In the genomic region with DNA sequence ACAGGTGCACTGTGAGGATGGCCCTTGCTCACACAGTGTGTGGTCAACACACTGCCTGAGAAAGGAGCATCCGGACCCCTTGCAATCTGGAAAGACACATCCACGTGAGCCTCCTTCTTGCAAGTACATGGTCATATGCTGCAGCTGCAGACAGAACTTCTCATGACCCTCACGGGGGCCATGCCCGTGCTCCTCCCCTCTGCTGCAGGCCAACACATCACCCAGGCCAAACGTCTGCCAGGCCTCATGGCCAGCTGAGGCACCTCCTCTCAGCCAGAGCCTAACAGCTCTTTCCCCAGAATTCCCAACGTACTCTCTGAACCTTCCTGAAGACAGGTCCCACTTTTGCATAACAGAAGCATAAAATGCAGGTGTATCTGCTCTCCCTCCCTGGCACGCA, we compare ENCODE assay signal across 20 cellular contexts.
"Had no signal": no experiment of that assay in that cellular context is flagged by ENCODE, and none has a peak within 500 bp of the region (broad histone marks: within the 10 kb centered on the region; RNA-seq: fewer than 3 reads in every experiment).

No MANE protein-coding gene starts in this region.

- H3K27ac ChIP-seq: ascending aorta, sigmoid colon, stomach, thoracic aorta, upper lobe of right lung, WERI-Rb-1 had no signal

- H3K27me3 ChIP-seq: ascending aorta, sigmoid colon, stomach, upper lobe of right lung had no signal

- H3K4me3 Mint-ChIP-seq: activated CD4-positive, alpha-beta memory T cell treated with anti-CD3 and anti-CD28 coated beads for 36 hours; activated CD4-positive, alpha-beta T cell treated with anti-CD3 and anti-CD28 coated beads for 36 hours; activated CD8-positive, alpha-beta memory T cell treated with anti-CD3 and anti-CD28 coated beads, Interleukin-2, amount 10 ng/mL, durations not matched to agents 7 days and 5 days; activated naive CD4-positive, alpha-beta T cell treated with anti-CD3 and anti-CD28 coated beads for 36 hours; activated naive CD8-positive, alpha-beta T cell treated with anti-CD3 and anti-CD28 coated beads, Interleukin-2, amount 50 U/mL, for 24 hours; natural killer cell had no signal

- H3K9me3 ChIP-seq: ascending aorta, mucosa of descending colon, sigmoid colon, stomach, thoracic aorta, upper lobe of right lung had no signal

- H3K36me3 ChIP-seq: thoracic aorta, upper lobe of right lung, WERI-Rb-1 had no signal

- DNase-seq: activated CD4-positive, alpha-beta memory T cell treated with anti-CD3 and anti-CD28 coated beads for 36 hours; activated CD4-positive, alpha-beta T cell treated with anti-CD3 and anti-CD28 coated beads for 36 hours; activated CD8-positive, alpha-beta memory T cell treated with anti-CD3 and anti-CD28 coated beads, Interleukin-2, amount 10 ng/mL, durations not matched to agents 7 days and 5 days; activated naive CD4-positive, alpha-beta T cell treated with anti-CD3 and anti-CD28 coated beads for 36 hours; activated naive CD8-positive, alpha-beta T cell treated with anti-CD3 and anti-CD28 coated beads, Interleukin-2, amount 50 U/mL, for 24 hours; activated T-cell treated with anti-CD3 and anti-CD28 coated beads, Interleukin-2, amount 50 U/mL, for 1 hour; islet precursor cell; mucosa of descending colon; natural killer cell; sigmoid colon; stimulated activated CD4-positive, alpha-beta T cell treated with anti-CD3 and anti-CD28 coated beads, Interleukin-12 subunit alpha, Interleukin-12 subunit beta, amount 100 ng/mL, for 4 hours; stimulated activated CD4-positive, alpha-beta T cell treated with anti-CD3 and anti-CD28 coated beads, Interleukin-2, amount 100 ng/mL, for 24 hours; stomach; T-helper 1 cell; WERI-Rb-1 had no signal

- H3K27ac Mint-ChIP-seq: activated CD4-positive, alpha-beta memory T cell treated with anti-CD3 and anti-CD28 coated beads for 36 hours; activated CD4-positive, alpha-beta T cell treated with anti-CD3 and anti-CD28 coated beads for 36 hours; activated CD8-positive, alpha-beta memory T cell treated with anti-CD3 and anti-CD28 coated beads, Interleukin-2, amount 10 ng/mL, durations not matched to agents 7 days and 5 days; activated naive CD4-positive, alpha-beta T cell treated with anti-CD3 and anti-CD28 coated beads for 36 hours; activated naive CD8-positive, alpha-beta T cell treated with anti-CD3 and anti-CD28 coated beads, Interleukin-2, amount 50 U/mL, for 24 hours; activated T-helper 2 cell treated with anti-CD3 and anti-CD28 coated beads, Interferon-gamma antibody, Interleukin-2, Interleukin-4, amounts not matched to agents 10 μg/mL and 5 μg/mL and 100 μg/mL, durations not matched to agents 14 hours and 24 hours and 36 hours; natural killer cell had no signal

- H3K27me3 Mint-ChIP-seq: activated CD4-positive, alpha-beta memory T cell treated with anti-CD3 and anti-CD28 coated beads for 36 hours; activated CD4-positive, alpha-beta T cell treated with anti-CD3 and anti-CD28 coated beads for 36 hours; activated CD8-positive, alpha-beta memory T cell treated with anti-CD3 and anti-CD28 coated beads, Interleukin-2, amount 10 ng/mL, durations not matched to agents 7 days and 5 days; activated naive CD8-positive, alpha-beta T cell treated with anti-CD3 and anti-CD28 coated beads, Interleukin-2, amount 50 U/mL, for 24 hours had no signal

- H3K9me3 Mint-ChIP-seq: activated CD4-positive, alpha-beta memory T cell treated with anti-CD3 and anti-CD28 coated beads for 36 hours; activated naive CD4-positive, alpha-beta T cell treated with anti-CD3 and anti-CD28 coated beads for 36 hours; activated naive CD8-positive, alpha-beta T cell treated with anti-CD3 and anti-CD28 coated beads, Interleukin-2, amount 50 U/mL, for 24 hours; activated T-helper 2 cell treated with anti-CD3 and anti-CD28 coated beads, Interferon-gamma antibody, Interleukin-2, Interleukin-4, amounts not matched to agents 10 μg/mL and 5 μg/mL and 100 μg/mL, durations not matched to agents 14 hours and 24 hours and 36 hours; natural killer cell had no signal

- ATAC-seq: activated CD4-positive, alpha-beta T cell treated with anti-CD3 and anti-CD28 coated beads for 36 hours; activated CD8-positive, alpha-beta memory T cell treated with anti-CD3 and anti-CD28 coated beads, Interleukin-2, amount 10 ng/mL, durations not matched to agents 7 days and 5 days; activated naive CD8-positive, alpha-beta T cell treated with anti-CD3 and anti-CD28 coated beads, Interleukin-2, amount 50 U/mL, for 24 hours; esophagus mucosa; mucosa of descending colon; natural killer cell; upper lobe of right lung had no signal

- H3K4me3 ChIP-seq: ascending aorta, mucosa of descending colon, sigmoid colon, stomach, thoracic aorta, upper lobe of right lung had no signal

- H3K4me1 ChIP-seq: ascending aorta, sigmoid colon, upper lobe of right lung had no signal

- H3K36me3 Mint-ChIP-seq: activated CD4-positive, alpha-beta memory T cell treated with anti-CD3 and anti-CD28 coated beads for 36 hours; activated CD8-positive, alpha-beta memory T cell treated with anti-CD3 and anti-CD28 coated beads, Interleukin-2, amount 10 ng/mL, durations not matched to agents 7 days and 5 days; natural killer cell had no signal
